16 cellular contexts compared by ENCODE assay signal in the genomic region with DNA sequence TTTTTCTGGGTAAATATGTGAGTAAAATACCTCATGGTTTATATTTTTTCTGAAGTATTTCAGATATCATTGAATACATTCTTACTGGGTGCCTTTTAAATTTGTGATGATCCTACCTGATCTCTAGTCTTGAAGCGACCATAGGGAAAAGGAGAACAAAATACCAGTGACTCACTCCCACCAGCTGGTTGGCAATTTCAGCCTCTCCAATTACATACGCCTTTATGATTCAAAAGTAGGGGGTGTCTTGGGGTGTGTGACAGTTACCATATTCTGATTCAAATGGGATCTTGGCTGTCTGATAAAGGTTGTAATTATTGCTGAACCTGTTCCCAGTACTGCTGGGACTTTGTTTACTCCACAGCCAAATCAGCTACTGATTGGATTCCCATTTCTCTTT.
"Had no signal": no experiment of that assay in that cellular context is flagged by ENCODE, and none has a peak within 500 bp of the region (broad histone marks: within the 10 kb centered on the region; RNA-seq: fewer than 3 reads in every experiment).

No MANE protein-coding gene starts in this region.

- H3K4me3 Mint-ChIP-seq: activated CD4-positive, alpha-beta T cell treated with anti-CD3 and anti-CD28 coated beads, Interleukin-2, amount 10 ng/mL, durations not matched to agents 7 days and 5 days; activated naive CD8-positive, alpha-beta T cell; naive B cell; stimulated activated effector memory CD8-positive, alpha-beta T cell treated with anti-CD3 and anti-CD28 coated beads, Interleukin-12 subunit alpha, Interleukin-12 subunit beta, amount 100 ng/mL, for 72 hours had no signal

- H3K27ac Mint-ChIP-seq: activated CD4-positive, alpha-beta T cell treated with anti-CD3 and anti-CD28 coated beads, Interleukin-2, amount 10 ng/mL, durations not matched to agents 7 days and 5 days; activated naive CD8-positive, alpha-beta T cell; naive B cell; stimulated activated effector memory CD8-positive, alpha-beta T cell treated with anti-CD3 and anti-CD28 coated beads, Interleukin-12 subunit alpha, Interleukin-12 subunit beta, amount 100 ng/mL, for 72 hours had no signal

- H3K4me1 ChIP-seq: body of pancreas, gastroesophageal sphincter, heart right ventricle, pancreas, upper lobe of right lung had no signal

- H3K9me3 ChIP-seq: body of pancreas, pancreas, thoracic aorta, upper lobe of right lung had no signal

- H3K27me3 ChIP-seq: body of pancreas, gastroesophageal sphincter, heart right ventricle, pancreas, upper lobe of right lung had no signal

- DNase-seq: activated CD4-positive, alpha-beta T cell treated with anti-CD3 and anti-CD28 coated beads, Interleukin-2, amount 10 ng/mL, durations not matched to agents 7 days and 5 days; activated CD8-positive, alpha-beta memory T cell treated with anti-CD3 and anti-CD28 coated beads, Interleukin-2, amount 50 U/mL, for 48 hours; activated gamma-delta T cell treated with Interleukin-2 at 50 U/mL for 16 hours; amniotic stem cell; body of pancreas; cerebellar nuclear complex; heart right ventricle; islet precursor cell; naive B cell; pancreas; upper lobe of right lung had no signal

- H3K4me3 ChIP-seq: body of pancreas, gastroesophageal sphincter, heart right ventricle, pancreas, thoracic aorta, upper lobe of right lung had no signal

- H3K36me3 ChIP-seq: gastroesophageal sphincter, heart right ventricle, pancreas, thoracic aorta, upper lobe of right lung had no signal

- H3K27me3 Mint-ChIP-seq: activated CD4-positive, alpha-beta T cell treated with anti-CD3 and anti-CD28 coated beads, Interleukin-2, amount 10 ng/mL, durations not matched to agents 7 days and 5 days; activated naive CD8-positive, alpha-beta T cell; naive B cell had no signal

- ATAC-seq: body of pancreas; gastroesophageal sphincter; heart right ventricle; left lobe of liver; pancreas; stimulated activated effector memory CD8-positive, alpha-beta T cell treated with anti-CD3 and anti-CD28 coated beads, Interleukin-12 subunit alpha, Interleukin-12 subunit beta, amount 100 ng/mL, for 72 hours; upper lobe of right lung had no signal

- H3K27ac ChIP-seq: body of pancreas, gastroesophageal sphincter, heart right ventricle, pancreas, thoracic aorta, upper lobe of right lung had no signal

- H3K4me1 Mint-ChIP-seq: activated CD4-positive, alpha-beta T cell treated with anti-CD3 and anti-CD28 coated beads, Interleukin-2, amount 10 ng/mL, durations not matched to agents 7 days and 5 days; naive B cell; stimulated activated effector memory CD8-positive, alpha-beta T cell treated with anti-CD3 and anti-CD28 coated beads, Interleukin-12 subunit alpha, Interleukin-12 subunit beta, amount 100 ng/mL, for 72 hours had no signal

- H3K36me3 Mint-ChIP-seq: activated naive CD8-positive, alpha-beta T cell; stimulated activated effector memory CD8-positive, alpha-beta T cell treated with anti-CD3 and anti-CD28 coated beads, Interleukin-12 subunit alpha, Interleukin-12 subunit beta, amount 100 ng/mL, for 72 hours had no signal
